8 cellular contexts compared by ENCODE assay signal in genomic region chrX:110001702-110002299, GRCh38. TPM values are rescaled to one million over a fixed set of nuclear protein-coding genes. Genes with fewer than 3 reads are reported as not detected.
DNase-seq lines count a peak whose midpoint lies in the region; ATAC-seq and TF ChIP-seq lines count a peak whose summit lies in the region.

No MANE protein-coding gene starts in this region.

- peaks cover 7% of the 10 kb centered on the region for H3K79me2 ChIP-seq in ACC112 (ENCODE audit: control insufficient read depth, insufficient read depth, low read length, unreplicated experiment)

- H3K27me3 ChIP-seq in ACC112 (ENCODE audit: insufficient read depth, low read length) (no peaks in the 10 kb centered on the region), lower lobe of right lung (ENCODE audit: low read depth) (no peaks in the 10 kb centered on the region)

- H3K9me3 ChIP-seq in HEK293 (ENCODE audit: control insufficient read depth, insufficient read depth, low read depth, low read length) (no peaks in the 10 kb centered on the region), lower lobe of right lung (no peaks in the 10 kb centered on the region)

- H3K4me1 Mint-ChIP-seq in activated naive CD8-positive, alpha-beta T cell treated with anti-CD3 and anti-CD28 coated beads, Interleukin-2, amount 50 U/mL, for 24 hours = peaks cover 22% of the 10 kb centered on the region

- no peak for ATAC-seq in activated naive CD8-positive, alpha-beta T cell treated with anti-CD3 and anti-CD28 coated beads, Interleukin-2, amount 50 U/mL, for 24 hours
- no peak for ATAC-seq in lower lobe of right lung
- ATAC-seq in GM19035 (IDR thresholded peaks at IDR 0.05; ENCODE audit: unreplicated experiment) = no peak

- H3K36me3 Mint-ChIP-seq in activated naive CD8-positive, alpha-beta T cell treated with anti-CD3 and anti-CD28 coated beads, Interleukin-2, amount 50 U/mL, for 24 hours (ENCODE audit: low read depth) = peaks cover 3% of the 10 kb centered on the region

- H3K4me1 ChIP-seq in ACC112 (ENCODE audit: control insufficient read depth, insufficient read depth, low read length, unreplicated experiment) = peaks cover 12% of the 10 kb centered on the region
- peaks cover 3% of the 10 kb centered on the region for H3K4me1 ChIP-seq in HEK293 (ENCODE audit: control insufficient read depth, insufficient read depth, low read length)
- peaks cover 23% of the 10 kb centered on the region for H3K4me1 ChIP-seq in lower lobe of right lung

- no peaks in the 10 kb centered on the region for H3K9me3 Mint-ChIP-seq in activated naive CD8-positive, alpha-beta T cell treated with anti-CD3 and anti-CD28 coated beads, Interleukin-2, amount 50 U/mL, for 24 hours

- intact Hi-C loops in lower lobe of right lung (cut with DNase I) = no loop called here

- H3K36me3 ChIP-seq in ACC112 (ENCODE audit: insufficient read depth, low read length) = no peaks in the 10 kb centered on the region
- no peaks in the 10 kb centered on the region for H3K36me3 ChIP-seq in HEK293 (ENCODE audit: control insufficient read depth in 2 of 2, insufficient read depth in 1 of 2, low read length in 2 of 2)
- no peaks in the 10 kb centered on the region for H3K36me3 ChIP-seq in lower lobe of right lung

- POLR2A ChIA-PET in HEK293 (lab: Yijun Ruan, JAX) = interaction anchor here (0.6 to 2.0 kb wide), 5 partner anchors 11 to 1315 kb away, joined by 3 to 11 read pairs (median 4); partner anchors contain the start of gene NXT2

- H3K4me3 ChIP-seq in ACC112 (ENCODE audit: low read depth, low read length) (peak overlapping the region; percentile 93), HEK293 (ENCODE audit: low read depth, low read length) (no peak overlapping the region; the same call in 1 of the 2 replicates), lower lobe of right lung (peak overlapping the region; percentile 68)

- DNase-seq in activated naive CD8-positive, alpha-beta T cell treated with anti-CD3 and anti-CD28 coated beads, Interleukin-2, amount 50 U/mL, for 24 hours = no peak
- DNase-seq in lower lobe of right lung (no peak), DMS79 treated with DMSO at 0.1 percent for 48 hours (lab: John Stamatoyannopoulos, UW) (no peak), NCI-H146 treated with DMSO at 0.1 percent for 48 hours (lab: John Stamatoyannopoulos, UW; ENCODE audit: unreplicated experiment) (no peak)
- DNase-seq in stimulated activated CD4-positive, alpha-beta T cell treated with anti-CD3 and anti-CD28 coated beads, Interleukin-4, amount 100 ng/mL, for 1 hour = no peak

- H3K27ac Mint-ChIP-seq in activated naive CD8-positive, alpha-beta T cell treated with anti-CD3 and anti-CD28 coated beads, Interleukin-2, amount 50 U/mL, for 24 hours = peak overlapping the region; percentile 74

- peak overlapping the region; percentile 74 for H3K4me3 Mint-ChIP-seq in activated naive CD8-positive, alpha-beta T cell treated with anti-CD3 and anti-CD28 coated beads, Interleukin-2, amount 50 U/mL, for 24 hours

- H3K27me3 Mint-ChIP-seq in activated naive CD8-positive, alpha-beta T cell treated with anti-CD3 and anti-CD28 coated beads, Interleukin-2, amount 50 U/mL, for 24 hours = no peaks in the 10 kb centered on the region

- CTCF ChIA-PET in HEK293 (lab: Yijun Ruan, JAX) = interaction anchor here (0.6 kb wide), 1 partner anchor 10 kb away, joined by 4 read pairs; no protein-coding TSS in a partner anchor

- H3K27ac ChIP-seq in ACC112 (ENCODE audit: low read depth, low read length) = no peak overlapping the region
- H3K27ac ChIP-seq in HEK293 (ENCODE audit: extremely low read depth, low read depth, low read length) = peak overlapping the region; percentile 76
- H3K27ac ChIP-seq in lower lobe of right lung = peak overlapping the region; percentile 83

- H2AFZ ChIP-seq in ACC112 (ENCODE audit: low read length, unreplicated experiment) = peak overlapping the region; percentile 73

- no peak for TF ChIP-seq CTCF in HEK293 (tag by site-specific recombination; IDR thresholded peaks at IDR 0.05)
- TF ChIP-seq CTCF in lower lobe of right lung (IDR thresholded peaks at IDR 0.05) = no peak

TF ChIP-seq in HEK293, 187 proteins besides CTCF, POLR2A, EP300 and RAD21:
- no peak for TF ChIP-seq ZNF544 (tag by site-specific recombination; IDR thresholded peaks at IDR 0.05)
- peak; percentile 70 for TF ChIP-seq KLF1 (tag by site-specific recombination; IDR thresholded peaks at IDR 0.05)
- no peak for TF ChIP-seq ZNF624 (tag by site-specific recombination; IDR thresholded peaks at IDR 0.05)
- 0 out of 2 replicates have a peak, but pooled peaks have one; percentile 19 for TF ChIP-seq GLIS2 (tag by site-specific recombination; IDR thresholded peaks at IDR 0.05)
- TF ChIP-seq, protein P1, sequence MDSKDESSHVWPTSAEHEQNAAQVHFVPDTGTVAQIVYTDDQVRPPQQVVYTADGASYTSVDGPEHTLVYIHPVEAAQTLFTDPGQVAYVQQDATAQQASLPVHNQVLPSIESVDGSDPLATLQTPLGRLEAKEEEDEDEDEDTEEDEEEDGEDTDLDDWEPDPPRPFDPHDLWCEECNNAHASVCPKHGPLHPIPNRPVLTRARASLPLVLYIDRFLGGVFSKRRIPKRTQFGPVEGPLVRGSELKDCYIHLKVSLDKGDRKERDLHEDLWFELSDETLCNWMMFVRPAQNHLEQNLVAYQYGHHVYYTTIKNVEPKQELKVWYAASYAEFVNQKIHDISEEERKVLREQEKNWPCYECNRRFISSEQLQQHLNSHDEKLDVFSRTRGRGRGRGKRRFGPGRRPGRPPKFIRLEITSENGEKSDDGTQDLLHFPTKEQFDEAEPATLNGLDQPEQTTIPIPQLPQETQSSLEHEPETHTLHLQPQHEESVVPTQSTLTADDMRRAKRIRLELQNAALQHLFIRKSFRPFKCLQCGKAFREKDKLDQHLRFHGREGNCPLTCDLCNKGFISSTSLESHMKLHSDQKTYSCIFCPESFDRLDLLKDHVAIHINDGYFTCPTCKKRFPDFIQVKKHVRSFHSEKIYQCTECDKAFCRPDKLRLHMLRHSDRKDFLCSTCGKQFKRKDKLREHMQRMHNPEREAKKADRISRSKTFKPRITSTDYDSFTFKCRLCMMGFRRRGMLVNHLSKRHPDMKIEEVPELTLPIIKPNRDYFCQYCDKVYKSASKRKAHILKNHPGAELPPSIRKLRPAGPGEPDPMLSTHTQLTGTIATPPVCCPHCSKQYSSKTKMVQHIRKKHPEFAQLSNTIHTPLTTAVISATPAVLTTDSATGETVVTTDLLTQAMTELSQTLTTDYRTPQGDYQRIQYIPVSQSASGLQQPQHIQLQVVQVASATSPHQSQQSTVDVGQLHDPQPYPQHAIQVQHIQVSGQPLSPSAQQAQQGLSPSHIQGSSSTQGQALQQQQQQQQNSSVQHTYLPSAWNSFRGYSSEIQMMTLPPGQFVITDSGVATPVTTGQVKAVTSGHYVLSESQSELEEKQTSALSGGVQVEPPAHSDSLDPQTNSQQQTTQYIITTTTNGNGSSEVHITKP (tag by site-specific recombination; IDR thresholded peaks at IDR 0.05) = peak; percentile 62
- 0 out of 2 replicates have a peak, but pooled peaks have one; percentile 11 for TF ChIP-seq EGR2 (tag by site-specific recombination; IDR thresholded peaks at IDR 0.05; ENCODE audit: low read depth)
- no peak for TF ChIP-seq ZNF10 (tag by site-specific recombination; IDR thresholded peaks at IDR 0.05)
- TF ChIP-seq ZNF600 (tag by site-specific recombination; IDR thresholded peaks at IDR 0.05) = peak; percentile 67; the same call in 1 of the 2 replicates
- 0 out of 2 replicates have a peak, but pooled peaks have one; percentile 20 for TF ChIP-seq ZNF433 (tag by site-specific recombination; IDR thresholded peaks at IDR 0.05; ENCODE audit: low read depth)
- no peak for TF ChIP-seq GLI4 (tag by site-specific recombination; IDR thresholded peaks at IDR 0.05)

RNA-seq across cellular contexts. Expression of gene TMEM164, which starts 1.1 kb away (rescaled TPM):
- 66.4 TPM for total RNA-seq in lower lobe of right lung
